In genomic region chr10:23157239-23157661, GRCh38 we compare ENCODE assay signal across 19 cellular contexts. TPM values are rescaled to one million over a fixed set of nuclear protein-coding genes. Genes with fewer than 3 reads are reported as not detected.
DNase-seq lines count a peak whose midpoint lies in the region; ATAC-seq, FAIRE-seq and TF ChIP-seq lines count a peak whose summit lies in the region.
"Had no signal": no experiment of that assay in that cellular context is flagged by ENCODE, and none has a peak within 500 bp of the region (broad histone marks: within the 10 kb centered on the region; RNA-seq: fewer than 3 reads in every experiment).

No MANE protein-coding gene starts in this region.

- H3K36me3 ChIP-seq in esophagus muscularis mucosa, result no peaks in the 10 kb centered on the region
- H3K36me3 ChIP-seq: colonic mucosa had no signal

- 72% methylated on average over 12 of the region's 12 CpGs for WGBS in esophagus muscularis mucosa

- DNase-seq in GM12892 (ENCODE audit: insufficient read length), result no peak
- DNase-seq in esophagus muscularis mucosa (ENCODE audit: extremely low spot score), result peak; percentile 62
- no peak for DNase-seq in dedifferentiated amniotic fluid mesenchymal stem cell (ENCODE audit: extremely low spot score)
- DNase-seq in urothelium cell line (ENCODE audit: low spot score), result no peak
- no peak for DNase-seq in NCI-H146 treated with DMSO at 0.1 percent for 48 hours (lab: John Stamatoyannopoulos, UW; ENCODE audit: unreplicated experiment)
- DNase-seq: activated CD4-positive, CD25-positive, alpha-beta regulatory T cell; activated T-cell treated with anti-CD3 and anti-CD28 coated beads, Interleukin-2, amount 50 U/mL, for 4 hours; amniotic stem cell; colonic mucosa; NCI-H1930; stimulated activated CD4-positive, alpha-beta T cell treated with anti-CD3 and anti-CD28 coated beads, Interleukin-2, amount 100 ng/mL, for 48 hours had no signal

- H3K27me3 ChIP-seq in esophagus muscularis mucosa, result peaks cover 0 to 24% (median 0%) of the 10 kb centered on the region in 4 donors
- H3K27me3 ChIP-seq: colonic mucosa had no signal

- peak; percentile 81 for FAIRE-seq in GM12892 (lab: Jason Lieb, UNC)
- no peak for FAIRE-seq in urothelium cell line (lab: Jason Lieb, UNC)

- no peaks in the 10 kb centered on the region for H3K9me3 ChIP-seq in esophagus muscularis mucosa
- H3K9me3 ChIP-seq: colonic mucosa, mucosa of descending colon had no signal

- TF ChIP-seq EP300 in esophagus muscularis mucosa (IDR thresholded peaks at IDR 0.05), result no peak

- ATAC-seq in GM19463 (IDR thresholded peaks at IDR 0.05; ENCODE audit: unreplicated experiment) (peak; percentile 49), HG03066 (IDR thresholded peaks at IDR 0.05; ENCODE audit: low read depth, unreplicated experiment) (peak; percentile 43), GM19395 (IDR thresholded peaks at IDR 0.05; ENCODE audit: unreplicated experiment) (no peak)

- H3K27ac ChIP-seq in esophagus muscularis mucosa (replicated peaks in 1 of 4), result no peak overlapping the region
- H3K27ac ChIP-seq: colonic mucosa had no signal

- H3K4me1 ChIP-seq in esophagus muscularis mucosa, result peaks cover 4 to 7% (median 5%) of the 10 kb centered on the region in 4 donors
- H3K4me1 ChIP-seq: colonic mucosa had no signal

- intact Hi-C loops in esophagus muscularis mucosa (cut with DNase I), result no loop called here

- TF ChIP-seq POLR2A in GM12892 (IDR thresholded peaks at IDR 0.05; ENCODE audit: low read depth, low read length) (no peak), esophagus muscularis mucosa (IDR thresholded peaks at IDR 0.05; ENCODE audit: low read depth) (no peak)

- H3K4me3 ChIP-seq in esophagus muscularis mucosa, result no peak overlapping the region
- H3K4me3 ChIP-seq: colonic mucosa, mucosa of descending colon had no signal

- TF ChIP-seq CTCF in esophagus muscularis mucosa (IDR thresholded peaks at IDR 0.05), result no peak

RNA-seq across cellular contexts. Expression of gene PTF1A, which starts 34.9 kb away (rescaled TPM):
- not detected for polyA plus RNA-seq in GM12892 (2012; ENCODE audit: missing spikeins)
- not detected for total RNA-seq in esophagus muscularis mucosa
- total RNA-seq: activated T-cell treated with anti-CD3 and anti-CD28 coated beads, Interleukin-2, amount 50 U/mL, for 4 hours; colonic mucosa; G401; mucosa of descending colon; pulmonary artery endothelial cell had no signal
- polyA plus RNA-seq: BJ, IgD-negative memory B cell had no signal
